21 cellular contexts compared by ENCODE assay signal in genomic region chr4:109599046-109599652, GRCh38.
"Had no signal": no experiment of that assay in that cellular context is flagged by ENCODE, and none has a peak within 500 bp of the region (broad histone marks: within the 10 kb centered on the region; RNA-seq: fewer than 3 reads in every experiment).

No MANE protein-coding gene starts in this region.

- ATAC-seq: left lobe of liver, right lobe of liver had no signal

- H3K4me1 Mint-ChIP-seq: activated CD4-positive, alpha-beta memory T cell treated with anti-CD3 and anti-CD28 coated beads, Interleukin-2, amount 10 ng/mL, durations not matched to agents 7 days and 5 days; neural progenitor cell had no signal

- H3K27ac Mint-ChIP-seq: activated CD4-positive, alpha-beta memory T cell treated with anti-CD3 and anti-CD28 coated beads, Interleukin-2, amount 10 ng/mL, durations not matched to agents 7 days and 5 days; activated T-helper 2 cell treated with anti-CD3 and anti-CD28 coated beads, Interferon-gamma antibody, Interleukin-2, Interleukin-4, amounts not matched to agents 10 μg/mL and 5 μg/mL and 100 μg/mL, durations not matched to agents 14 hours and 24 hours and 36 hours; neural progenitor cell; T-helper 1 cell treated with Interleukin-12 subunit alpha and Interleukin-12 subunit beta and Interleukin-4 antibody, amounts not matched to agents 30 μg/mL and 1 μg/mL, for 36 hours had no signal

- H3K4me3 Mint-ChIP-seq: activated CD4-positive, alpha-beta memory T cell treated with anti-CD3 and anti-CD28 coated beads, Interleukin-2, amount 10 ng/mL, durations not matched to agents 7 days and 5 days; activated T-cell treated with anti-CD3 and anti-CD28 coated beads, Interleukin-2, amount 50 U/mL, for 4 hours; naive B cell; neural progenitor cell; T-helper 1 cell treated with Interleukin-12 subunit alpha and Interleukin-12 subunit beta and Interleukin-4 antibody, amounts not matched to agents 30 μg/mL and 1 μg/mL, for 36 hours had no signal

- H3K9me3 Mint-ChIP-seq: activated T-cell treated with anti-CD3 and anti-CD28 coated beads, Interleukin-2, amount 50 U/mL, for 4 hours had no signal

- H3K27me3 Mint-ChIP-seq: activated CD4-positive, alpha-beta memory T cell treated with anti-CD3 and anti-CD28 coated beads, Interleukin-2, amount 10 ng/mL, durations not matched to agents 7 days and 5 days; naive B cell had no signal

- H3K36me3 Mint-ChIP-seq: naive B cell had no signal

- DNase-seq: activated CD4-positive, alpha-beta memory T cell treated with anti-CD3 and anti-CD28 coated beads, Interleukin-2, amount 10 ng/mL, durations not matched to agents 7 days and 5 days; activated CD4-positive, alpha-beta T cell treated with anti-CD3 and anti-CD28 coated beads for 48 hours; activated CD4-positive, CD25-positive, alpha-beta regulatory T cell; activated naive CD4-positive, alpha-beta T cell treated with Interleukin-2 at 50 U/mL for 16 hours; activated T-cell treated with anti-CD3 and anti-CD28 coated beads, Interleukin-2, amount 50 U/mL, for 4 hours; adrenal gland; brain microvascular endothelial cell; caudate nucleus; dermis blood vessel endothelial cell; effector CD8-positive, alpha-beta T cell; erythroblast; foreskin fibroblast; naive B cell; posterior cingulate gyrus; right lobe of liver; stimulated activated CD4-positive, alpha-beta T cell treated with anti-CD3 and anti-CD28 coated beads, Interleukin-1b, Interleukin-23, amount 100 ng/mL, for 48 hours; trophoblast cell had no signal
